In genomic region chr19:47383890-47384289, GRCh38 we compare ENCODE assay signal across 2 cellular contexts.
TF ChIP-seq lines count a peak whose summit lies in the region.

No MANE protein-coding gene starts in this region.

TF ChIP-seq in WTC11, 78 proteins besides CTCF, POLR2A, EP300 and RAD21:
- 0 out of 2 replicates have a peak, but pooled peaks have one; percentile 61 for TF ChIP-seq ZNF121 (CRISPR knock-in tag; IDR thresholded peaks at IDR 0.05)
TF ChIP-seq in WTC11: peak in this region for 1; not testable (repeated sequence) for 77.

TF ChIP-seq in HepG2, 621 proteins besides CTCF, POLR2A, EP300 and RAD21:
- peak; percentile 34; the same call in 1 of the 2 replicates for TF ChIP-seq ZNF121 (CRISPR knock-in tag; IDR thresholded peaks at IDR 0.05)
TF ChIP-seq in HepG2: peak in this region for 1; not testable (repeated sequence) for 620.
